ENCODE assay signal across 9 cellular contexts in genomic region chr12:112170376-112170775, GRCh38. TPM values are rescaled to one million over a fixed set of nuclear protein-coding genes. Genes with fewer than 3 reads are reported as not detected.
A peak's percentile ranks its signal among the peaks of the same experiment; 100 is the strongest.
DNase-seq lines count a peak whose midpoint lies in the region; ATAC-seq lines count a peak whose summit lies in the region.
"Had no signal": no experiment of that assay in that cellular context is flagged by ENCODE, and none has a peak within 500 bp of the region (broad histone marks: within the 10 kb centered on the region; RNA-seq: fewer than 3 reads in every experiment).

No MANE protein-coding gene starts in this region.

- H3K9me3 Mint-ChIP-seq in activated naive CD4-positive, alpha-beta T cell treated with anti-CD3 and anti-CD28 coated beads, Interleukin-2, amount 50 U/mL, for 72 hours = no peaks in the 10 kb centered on the region

- ATAC-seq in activated naive CD4-positive, alpha-beta T cell treated with anti-CD3 and anti-CD28 coated beads, Interleukin-2, amount 50 U/mL, for 72 hours = peak; percentile 51 to 53
- ATAC-seq in HG03439 (IDR thresholded peaks at IDR 0.05; ENCODE audit: unreplicated experiment) = no peak
- ATAC-seq: Panc1 had no signal

- peak overlapping the region; percentile 87 to 88 for H3K27ac Mint-ChIP-seq in activated naive CD4-positive, alpha-beta T cell treated with anti-CD3 and anti-CD28 coated beads, Interleukin-2, amount 50 U/mL, for 72 hours

- DNase-seq in EH (ENCODE audit: low read depth) (peak; percentile 40), NAMALWA (ENCODE audit: low spot score) (peak; percentile 43), mesenteric fat pad (ENCODE audit: low spot score) (peak; percentile 74), SKM-1 (lab: John Stamatoyannopoulos, UW; ENCODE audit: unreplicated experiment) (no peak), HCEC 1CT (no peak), NOMO-1 treated with DMSO at 0.1 percent for 48 hours (lab: John Stamatoyannopoulos, UW; ENCODE audit: unreplicated experiment) (no peak)
- DNase-seq in activated naive CD4-positive, alpha-beta T cell treated with anti-CD3 and anti-CD28 coated beads, Interleukin-2, amount 50 U/mL, for 72 hours (ENCODE audit: low spot score in 2 of 2) = no peak

- peaks cover 0 to 4% of the 10 kb centered on the region in 2 donors for H3K36me3 Mint-ChIP-seq in activated naive CD4-positive, alpha-beta T cell treated with anti-CD3 and anti-CD28 coated beads, Interleukin-2, amount 50 U/mL, for 72 hours

RNA-seq across cellular contexts. Expression of gene TRAFD1, which starts 45.0 kb away (rescaled TPM):
- 10 to 100 TPM; 59.6 to 74.3 TPM for total RNA-seq in activated naive CD4-positive, alpha-beta T cell treated with anti-CD3 and anti-CD28 coated beads, Interleukin-2, amount 50 U/mL, for 72 hours
- 17.4 TPM for total RNA-seq in mesenteric fat pad

Comparison
In these comparisons a context has a peak if more than half of its experiments do, and no peak if none do; other contexts are left out.
1. DNase-seq: peak in EH (single experiment), NAMALWA (single experiment) and mesenteric fat pad (single experiment); none in activated naive CD4-positive, alpha-beta T cell treated with anti-CD3 and anti-CD28 coated beads, Interleukin-2, amount 50 U/mL, for 72 hours (0 of 2), SKM-1 (single experiment), HCEC 1CT (single experiment) and NOMO-1 treated with DMSO at 0.1 percent for 48 hours (single experiment).